Comparison of ENCODE assay signal across 34 cellular contexts in genomic region chr12:94584370-94584769, GRCh38.
"Had no signal": no experiment of that assay in that cellular context is flagged by ENCODE, and none has a peak within 500 bp of the region (broad histone marks: within the 10 kb centered on the region; RNA-seq: fewer than 3 reads in every experiment).

No MANE protein-coding gene starts in this region.

- H3K36me3 ChIP-seq: MG63 had no signal

- H3K27me3 ChIP-seq: MG63 had no signal

- H3K9me3 ChIP-seq: MG63 had no signal

- DNase-seq: Karpas-422, Kasumi-1, MG63, MM.1S, MV-4-11, NCI-H1048, NCI-H1092, NCI-H1092 treated with DMSO at 0.1 percent for 48 hours, NCI-H1105, NCI-H1105 treated with DMSO at 0.1 percent for 48 hours, NCI-H1417, NCI-H1417 treated with DMSO at 0.1 percent for 48 hours, NCI-H1436, NCI-H1436 treated with DMSO at 0.1 percent for 48 hours, NCI-H146, NCI-H1694, NCI-H1694 treated with DMSO at 0.1 percent for 48 hours, NCI-H187, NCI-H187 treated with DMSO at 0.1 percent for 48 hours, NCI-H1930, NCI-H2029, NCI-H2029 treated with DMSO at 0.1 percent for 48 hours, NCI-H2081, NCI-H2081 treated with DMSO at 0.1 percent for 48 hours, NCI-H2107, NCI-H2171, NCI-H2171 treated with DMSO at 0.1 percent for 48 hours, NCI-H2227 treated with DMSO at 0.1 percent for 48 hours, NCI-H226, NCI-H345, NCI-H446, NCI-H446 treated with DMSO at 0.1 percent for 48 hours, NCI-H510A, NCI-H510A treated with DMSO at 0.1 percent for 48 hours had no signal

- H3K4me3 ChIP-seq: MG63 had no signal
